Comparison of ENCODE assay signal across 15 cellular contexts in the genomic region with DNA sequence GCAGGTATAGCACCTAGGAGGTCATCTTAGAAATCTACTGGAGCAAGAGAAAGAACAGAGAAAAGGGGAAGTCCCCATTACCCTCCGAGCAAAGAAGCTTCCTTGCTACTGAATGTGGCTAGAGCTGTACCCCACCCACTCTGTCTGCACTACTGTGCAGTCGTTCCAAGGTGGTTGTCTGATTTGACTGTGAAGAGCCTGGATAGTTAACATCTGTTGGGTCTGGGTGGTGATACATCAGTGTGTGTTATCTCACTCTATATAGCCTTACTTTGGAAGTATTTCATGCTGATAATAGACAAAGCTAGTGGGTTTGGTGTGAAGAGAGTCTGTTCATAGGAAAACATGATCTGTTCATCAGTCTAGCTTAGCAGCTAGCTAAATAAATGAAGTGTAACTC. TPM values are rescaled to one million over a fixed set of nuclear protein-coding genes. Genes with fewer than 3 reads are reported as not detected.
DNase-seq lines count a peak whose midpoint lies in the region; ATAC-seq lines count a peak whose summit lies in the region.
"Not testable (repeated sequence)": the region's sequence is repeated elsewhere in the genome, so short reads cannot be mapped to it uniquely, and the experiment has no call there.
"Had no signal": no experiment of that assay in that cellular context is flagged by ENCODE, and none has a peak within 500 bp of the region (broad histone marks: within the 10 kb centered on the region; RNA-seq: fewer than 3 reads in every experiment).

No MANE protein-coding gene starts in this region.

- not testable (repeated sequence) for H3K4me3 Mint-ChIP-seq in T-helper 2 cell treated with Interferon-gamma antibody and Interleukin-4, amounts not matched to agents 5 μg/mL and 100 μg/mL, for 36 hours; activated T-cell treated with anti-CD3 and anti-CD28 coated beads, Interleukin-2, amount 50 U/mL, for 72 hours
- peak overlapping the region in 2 of 8 donors; percentile 26 to 83 for H3K4me3 Mint-ChIP-seq in naive B cell

- H3K4me1 Mint-ChIP-seq in T-helper 2 cell treated with Interferon-gamma antibody and Interleukin-4, amounts not matched to agents 5 μg/mL and 100 μg/mL, for 36 hours (ENCODE audit: low read depth) = not testable (repeated sequence)
- H3K4me1 Mint-ChIP-seq in activated T-cell treated with anti-CD3 and anti-CD28 coated beads, Interleukin-2, amount 50 U/mL, for 72 hours (ENCODE audit: low read depth) = peaks cover 36% of the 10 kb centered on the region
- H3K4me1 Mint-ChIP-seq in naive B cell = peaks cover 15 to 25% (median 22%) of the 10 kb centered on the region in 3 donors

- not testable (repeated sequence) for DNase-seq in T-helper 2 cell treated with Interferon-gamma antibody and Interleukin-4, amounts not matched to agents 5 μg/mL and 100 μg/mL, for 36 hours (ENCODE audit: low spot score); activated T-cell treated with anti-CD3 and anti-CD28 coated beads, Interleukin-2, amount 50 U/mL, for 72 hours
- DNase-seq in naive B cell = peak; percentile 12

- H3K9me3 Mint-ChIP-seq in T-helper 2 cell treated with Interferon-gamma antibody and Interleukin-4, amounts not matched to agents 5 μg/mL and 100 μg/mL, for 36 hours; activated T-cell treated with anti-CD3 and anti-CD28 coated beads, Interleukin-2, amount 50 U/mL, for 72 hours; naive B cell: not testable (repeated sequence)

- H3K36me3 Mint-ChIP-seq in T-helper 2 cell treated with Interferon-gamma antibody and Interleukin-4, amounts not matched to agents 5 μg/mL and 100 μg/mL, for 36 hours (ENCODE audit: low read depth) = peaks cover 61% of the 10 kb centered on the region
- peaks cover 12 to 30% of the 10 kb centered on the region in 2 donors for H3K36me3 Mint-ChIP-seq in activated T-cell treated with anti-CD3 and anti-CD28 coated beads, Interleukin-2, amount 50 U/mL, for 72 hours (ENCODE audit: insufficient read depth in 2 of 2)
- H3K36me3 Mint-ChIP-seq in naive B cell = peaks cover 25 to 31% of the 10 kb centered on the region in 2 donors

- not testable (repeated sequence) for H3K27me3 Mint-ChIP-seq in T-helper 2 cell treated with Interferon-gamma antibody and Interleukin-4, amounts not matched to agents 5 μg/mL and 100 μg/mL, for 36 hours (ENCODE audit: low read depth); activated T-cell treated with anti-CD3 and anti-CD28 coated beads, Interleukin-2, amount 50 U/mL, for 72 hours (ENCODE audit: low read depth); naive B cell

- ATAC-seq in GM18519 (IDR thresholded peaks at IDR 0.05; ENCODE audit: low FRiP score, unreplicated experiment) (peak; percentile 58), GM21447 (IDR thresholded peaks at IDR 0.05; ENCODE audit: unreplicated experiment) (peak; percentile 65), HG02798 (IDR thresholded peaks at IDR 0.05; ENCODE audit: poor library complexity, unreplicated experiment) (peak; percentile 69), HG03432 (IDR thresholded peaks at IDR 0.05; ENCODE audit: unreplicated experiment) (peak; percentile 75), naive B cell (ENCODE audit: low read depth in 2 of 2) (peak; percentile 99 to 100)
- peak; percentile 94 to 96 for ATAC-seq in activated T-cell treated with anti-CD3 and anti-CD28 coated beads, Interleukin-2, amount 50 U/mL, for 72 hours (replicated peaks in 1 of 2)

- peak overlapping the region; percentile 19 for H3K27ac Mint-ChIP-seq in T-helper 2 cell treated with Interferon-gamma antibody and Interleukin-4, amounts not matched to agents 5 μg/mL and 100 μg/mL, for 36 hours
- H3K27ac Mint-ChIP-seq in activated T-cell treated with anti-CD3 and anti-CD28 coated beads, Interleukin-2, amount 50 U/mL, for 72 hours = not testable (repeated sequence)
- H3K27ac Mint-ChIP-seq in naive B cell = peak overlapping the region; percentile 2 to 94 (median 81)

RNA-seq across cellular contexts. Expression of a gene that starts 23.8 kb away (rescaled TPM):
- total RNA-seq in activated T-cell treated with anti-CD3 and anti-CD28 coated beads, Interleukin-2, amount 50 U/mL, for 72 hours = not detected
- polyA plus RNA-seq in naive B cell (ENCODE audit: low read depth in 6 of 6) = not detected
- total RNA-seq: aorta, esophagus mucosa, kidney, lung, MCF 10A, osteocyte, thoracic aorta had no signal
- polyA plus RNA-seq: aorta, lung, SK-N-SH had no signal
